Comparison of ENCODE assay signal across 24 cellular contexts in genomic region chr4:20085653-20086052, GRCh38.
"Had no signal": no experiment of that assay in that cellular context is flagged by ENCODE, and none has a peak within 500 bp of the region (broad histone marks: within the 10 kb centered on the region; RNA-seq: fewer than 3 reads in every experiment).

No MANE protein-coding gene starts in this region.

- H3K4me3 Mint-ChIP-seq: activated CD4-positive, alpha-beta T cell treated with anti-CD3 and anti-CD28 coated beads, Interleukin-2, amount 10 ng/mL, durations not matched to agents 7 days and 5 days; activated CD8-positive, alpha-beta T cell treated with anti-CD3 and anti-CD28 coated beads for 36 hours; activated naive CD4-positive, alpha-beta T cell treated with anti-CD3 and anti-CD28 coated beads, Interleukin-2, amount 50 U/mL, for 24 hours; activated naive CD8-positive, alpha-beta T cell treated with anti-CD3 and anti-CD28 coated beads, Interleukin-2, amount 10 ng/mL, durations not matched to agents 7 days and 5 days; activated T-cell treated with anti-CD3 and anti-CD28 coated beads, Interleukin-2, amount 50 U/mL, for 4 hours; activated T-helper 17 cell treated with anti-CD3 and anti-CD28 coated beads, Interleukin-2, amount 50 U/mL, for 72 hours had no signal

- H3K27ac ChIP-seq: adrenal gland, body of pancreas had no signal

- H3K9me3 ChIP-seq: adrenal gland, body of pancreas, esophagus squamous epithelium had no signal

- H3K9me3 Mint-ChIP-seq: activated T-helper 17 cell treated with anti-CD3 and anti-CD28 coated beads, Interleukin-2, amount 50 U/mL, for 72 hours had no signal

- H3K27me3 Mint-ChIP-seq: activated CD4-positive, alpha-beta T cell treated with anti-CD3 and anti-CD28 coated beads, Interleukin-2, amount 10 ng/mL, durations not matched to agents 7 days and 5 days; activated CD8-positive, alpha-beta T cell treated with anti-CD3 and anti-CD28 coated beads for 36 hours; activated naive CD4-positive, alpha-beta T cell treated with anti-CD3 and anti-CD28 coated beads, Interleukin-2, amount 50 U/mL, for 24 hours; activated naive CD8-positive, alpha-beta T cell treated with anti-CD3 and anti-CD28 coated beads, Interleukin-2, amount 10 ng/mL, durations not matched to agents 7 days and 5 days; activated T-helper 17 cell treated with anti-CD3 and anti-CD28 coated beads, Interleukin-2, amount 50 U/mL, for 72 hours had no signal

- DNase-seq: activated CD4-positive, alpha-beta T cell treated with anti-CD3 and anti-CD28 coated beads for 4 hours; activated CD4-positive, alpha-beta T cell treated with anti-CD3 and anti-CD28 coated beads, Interleukin-2, amount 10 ng/mL, durations not matched to agents 7 days and 5 days; activated CD4-positive, alpha-beta T cell treated with anti-CD3 and anti-CD28 coated beads, Interleukin-2, amount 50 U/mL, for 48 hours; activated CD4-positive, CD25-positive, alpha-beta regulatory T cell; activated CD4-positive, CD25-positive, alpha-beta regulatory T cell treated with anti-CD3 and anti-CD28 coated beads, Interleukin-2, amount 50 U/mL, for 72 hours; activated CD8-positive, alpha-beta memory T cell treated with anti-CD3 and anti-CD28 coated beads for 24 hours; activated CD8-positive, alpha-beta T cell treated with anti-CD3 and anti-CD28 coated beads for 36 hours; activated effector memory CD4-positive, alpha-beta T cell treated with Interleukin-2 at 50 U/mL for 16 hours; activated gamma-delta T cell treated with Interleukin-2 at 50 U/mL for 16 hours; activated naive CD4-positive, alpha-beta T cell treated with Interleukin-2 at 50 U/mL for 16 hours; activated naive CD8-positive, alpha-beta T cell treated with anti-CD3 and anti-CD28 coated beads, Interleukin-2, amount 10 ng/mL, durations not matched to agents 7 days and 5 days; activated T-cell treated with anti-CD3 and anti-CD28 coated beads, Interleukin-2, amount 50 U/mL, for 4 hours; adrenal gland; amygdala; aorta; body of pancreas; caudate nucleus; cortex of kidney; dermis blood vessel endothelial cell; effector CD4-positive, alpha-beta T cell; esophagus squamous epithelium; head of caudate nucleus had no signal

- H3K36me3 Mint-ChIP-seq: activated naive CD4-positive, alpha-beta T cell treated with anti-CD3 and anti-CD28 coated beads, Interleukin-2, amount 50 U/mL, for 24 hours; activated naive CD8-positive, alpha-beta T cell treated with anti-CD3 and anti-CD28 coated beads, Interleukin-2, amount 10 ng/mL, durations not matched to agents 7 days and 5 days had no signal

- H3K27me3 ChIP-seq: adrenal gland, body of pancreas, esophagus squamous epithelium had no signal

- H3K4me1 Mint-ChIP-seq: activated CD4-positive, alpha-beta T cell treated with anti-CD3 and anti-CD28 coated beads, Interleukin-2, amount 10 ng/mL, durations not matched to agents 7 days and 5 days; activated naive CD4-positive, alpha-beta T cell treated with anti-CD3 and anti-CD28 coated beads, Interleukin-2, amount 50 U/mL, for 24 hours; activated naive CD8-positive, alpha-beta T cell treated with anti-CD3 and anti-CD28 coated beads, Interleukin-2, amount 10 ng/mL, durations not matched to agents 7 days and 5 days; activated T-helper 17 cell treated with anti-CD3 and anti-CD28 coated beads, Interleukin-2, amount 50 U/mL, for 72 hours had no signal

- H3K4me3 ChIP-seq: adrenal gland, body of pancreas, esophagus squamous epithelium had no signal

- H3K4me1 ChIP-seq: adrenal gland, body of pancreas, esophagus squamous epithelium had no signal

- H3K27ac Mint-ChIP-seq: activated CD4-positive, alpha-beta T cell treated with anti-CD3 and anti-CD28 coated beads, Interleukin-2, amount 10 ng/mL, durations not matched to agents 7 days and 5 days; activated CD8-positive, alpha-beta T cell treated with anti-CD3 and anti-CD28 coated beads for 36 hours; activated naive CD4-positive, alpha-beta T cell treated with anti-CD3 and anti-CD28 coated beads, Interleukin-2, amount 50 U/mL, for 24 hours; activated naive CD8-positive, alpha-beta T cell treated with anti-CD3 and anti-CD28 coated beads, Interleukin-2, amount 10 ng/mL, durations not matched to agents 7 days and 5 days; activated T-helper 17 cell treated with anti-CD3 and anti-CD28 coated beads, Interleukin-2, amount 50 U/mL, for 72 hours had no signal

- ATAC-seq: activated CD8-positive, alpha-beta T cell treated with anti-CD3 and anti-CD28 coated beads for 36 hours; activated T-cell treated with anti-CD3 and anti-CD28 coated beads, Interleukin-2, amount 50 U/mL, for 4 hours; body of pancreas had no signal

- H3K36me3 ChIP-seq: adrenal gland, esophagus squamous epithelium had no signal
